3 cellular contexts compared by ENCODE assay signal in the genomic region with DNA sequence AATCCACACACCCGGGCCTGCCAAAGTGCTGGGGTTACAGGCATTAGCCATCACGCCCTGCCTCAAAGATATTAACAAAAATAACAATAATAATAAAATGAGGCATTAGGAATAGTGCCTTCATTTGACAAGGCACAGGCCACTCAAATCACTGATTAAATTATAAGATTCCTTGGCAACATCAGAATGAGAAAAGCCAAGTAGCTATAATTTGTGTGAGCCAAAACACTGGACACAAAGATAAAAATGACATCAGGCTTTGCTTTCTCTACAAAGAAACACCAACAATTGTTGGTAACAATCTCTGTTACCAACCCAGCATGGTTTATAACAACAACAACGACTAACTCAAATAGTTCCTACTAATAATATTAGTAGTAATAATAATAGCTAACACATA.
"Had no signal": no experiment of that assay in that cellular context is flagged by ENCODE, and none has a peak within 500 bp of the region (broad histone marks: within the 10 kb centered on the region; RNA-seq: fewer than 3 reads in every experiment).

No MANE protein-coding gene starts in this region.

- ATAC-seq: GM12878 had no signal

- H3K4me3 ChIP-seq: GM12878 had no signal

- DNase-seq: GDM1, GF-D8 had no signal
